ENCODE assay signal across 19 cellular contexts in genomic region chr22:17872491-17872890, GRCh38.
DNase-seq lines count a peak whose midpoint lies in the region; ATAC-seq and TF ChIP-seq lines count a peak whose summit lies in the region.
"Had no signal": no experiment of that assay in that cellular context is flagged by ENCODE, and none has a peak within 500 bp of the region (broad histone marks: within the 10 kb centered on the region; RNA-seq: fewer than 3 reads in every experiment).

No MANE protein-coding gene starts in this region.

- POLR2A ChIA-PET in RWPE1 (lab: Yijun Ruan, JAX; ENCODE audit: low non-redundant PET), result no interaction called here

- in situ Hi-C loops in G401 (cut with HindIII; ENCODE audit: low sequenced_read_pairs), result no loop called here

- TF ChIP-seq POLR2A in GM18505 (IDR thresholded peaks at IDR 0.05; ENCODE audit: borderline replicate concordance, extremely low read depth, insufficient read depth, insufficient read length), result no peak

- CTCF ChIA-PET in RWPE1 (lab: Yijun Ruan, JAX), result interaction anchor here (0.5 kb wide), 1 partner anchor 205 kb away, joined by 3 read pairs; the partner anchor contains the start of gene PEX26

- ATAC-seq in GM18519 (IDR thresholded peaks at IDR 0.05; ENCODE audit: low FRiP score, unreplicated experiment) (no peak), GM18505 (IDR thresholded peaks at IDR 0.05; ENCODE audit: unreplicated experiment) (no peak)
- ATAC-seq: pancreas had no signal

- no peak for TF ChIP-seq CTCF in RWPE1 (conservative IDR thresholded peaks at IDR 0.05; ENCODE audit: low read depth)

- DNase-seq in G401 (ENCODE audit: low spot score), result peak; percentile 41
- DNase-seq in RWPE1 (ENCODE audit: low spot score), result peak; percentile 87
- peak; percentile 90 for DNase-seq in epithelial cell of prostate (ENCODE audit: low read depth, low spot score)
- DNase-seq in renal cortical epithelial cell (ENCODE audit: low read depth), result peak; percentile 67
- DNase-seq in activated CD8-positive, alpha-beta memory T cell treated with anti-CD3 and anti-CD28 coated beads, Interleukin-2, amount 50 U/mL, for 48 hours, result no peak
- DNase-seq in stimulated activated CD8-positive, alpha-beta memory T cell treated with anti-CD3 and anti-CD28 coated beads, Interleukin-4, amount 100 ng/mL, for 48 hours, result no peak
- DNase-seq: activated CD4-positive, alpha-beta T cell treated with anti-CD3 and anti-CD28 coated beads for 1 hour; brain microvascular endothelial cell; CD4-positive, alpha-beta memory T cell; Kasumi-1; NCI-H1092 treated with DMSO at 0.1 percent for 48 hours; NCI-H2029 treated with DMSO at 0.1 percent for 48 hours; NCI-H510A treated with DMSO at 0.1 percent for 48 hours; pancreas; RPMI8226; stimulated activated CD4-positive, alpha-beta T cell treated with anti-CD3 and anti-CD28 coated beads, Interleukin-1b, Interleukin-23, amount 100 ng/mL, for 48 hours; stimulated activated naive CD4-positive, alpha-beta T cell treated with Interleukin-2 at 50 U/mL for 16 hours had no signal

- H3K27ac ChIP-seq in RWPE1 (peak overlapping the region; percentile 55), epithelial cell of prostate (no peak overlapping the region)
- H3K27ac ChIP-seq: brain microvascular endothelial cell, pancreas had no signal

Comparison
In these comparisons a context has a peak if more than half of its experiments do, and no peak if none do; other contexts are left out.
1. DNase-seq: peak in G401 (single experiment), RWPE1 (single experiment), epithelial cell of prostate (single experiment) and renal cortical epithelial cell (single experiment); none in activated CD8-positive, alpha-beta memory T cell treated with anti-CD3 and anti-CD28 coated beads, Interleukin-2, amount 50 U/mL, for 48 hours (single experiment) and stimulated activated CD8-positive, alpha-beta memory T cell treated with anti-CD3 and anti-CD28 coated beads, Interleukin-4, amount 100 ng/mL, for 48 hours (single experiment).